In genomic region chr11:133082851-133083488, GRCh38 we compare ENCODE assay signal across 8 cellular contexts.
DNase-seq lines count a peak whose midpoint lies in the region; ATAC-seq, FAIRE-seq and TF ChIP-seq lines count a peak whose summit lies in the region.

No MANE protein-coding gene starts in this region.

- H3K27ac Mint-ChIP-seq in activated T-helper 17 cell treated with anti-CD3 and anti-CD28 coated beads, Interleukin-2, amount 50 U/mL, for 72 hours = no peak overlapping the region

- H3K4me1 ChIP-seq in A549 (no peaks in the 10 kb centered on the region), pancreas (peaks cover 0 to 4% (median 0%) of the 10 kb centered on the region in 3 donors)

- intact Hi-C loops in head of caudate nucleus (cut with DNase I) (loop anchor here (5.0 kb wide), 2 partner anchors 74 to 749 kb away; no protein-coding TSS in a partner anchor), pancreas (cut with DNase I) (no loop called here)

- peaks cover 0 to 35% (median 8%) of the 10 kb centered on the region in 4 donors for H3K27me3 ChIP-seq in pancreas

- FAIRE-seq in A549 (lab: Jason Lieb, UNC) = no peak
- FAIRE-seq in GM18507 (lab: Jason Lieb, UNC) = no peak
- no peak for FAIRE-seq in pancreas (lab: Jason Lieb, UNC)

- peak; percentile 11 to 27 for DNase-seq in A549 (ENCODE audit: low read depth in 1 of 2, low spot score in 1 of 2)
- DNase-seq in GM18507 (ENCODE audit: extremely low spot score, insufficient read length, low read depth) = peak; percentile 57
- DNase-seq in NCI-H345 treated with DMSO at 0.1 percent for 48 hours (lab: John Stamatoyannopoulos, UW; ENCODE audit: unreplicated experiment) = peak; percentile 52
- DNase-seq in head of caudate nucleus = peak; percentile 22 to 88 (median 75)
- DNase-seq in pancreas = peak; percentile 38 to 93 (median 78)
- no peak for DNase-seq in HPDE6-E6E7 (ENCODE audit: extremely low spot score)

- H3K36me3 ChIP-seq in pancreas = no peaks in the 10 kb centered on the region

- CTCF ChIA-PET in A549 (lab: Yijun Ruan, JAX) = interaction anchor here (0.6 to 2.5 kb wide), 7 partner anchors 9 to 754 kb away, joined by 3 to 12 read pairs (median 3); no protein-coding TSS in a partner anchor

- POLR2A ChIA-PET in A549 (lab: Yijun Ruan, JAX) = no interaction called here

- H3K27ac ChIP-seq in A549 = no peak overlapping the region
- no peak overlapping the region for H3K27ac ChIP-seq in pancreas

- WGBS in A549 (ENCODE audit: missing lambda C conversion rate) = no CpG with 5 or more reads among the region's 71 CpGs
- WGBS in pancreas, 2 donors = 2% methylated on average over 38 to 71 of the region's 71 CpGs

- TF ChIP-seq RAD21 in A549 (conservative IDR thresholded peaks at IDR 0.05 in 1 of 2, IDR thresholded peaks at IDR 0.05 in 1 of 2) = peak; percentile 5 to 29; a peak in 1 of 5 replicates

- H3K4me1 Mint-ChIP-seq in activated T-helper 17 cell treated with anti-CD3 and anti-CD28 coated beads, Interleukin-2, amount 50 U/mL, for 72 hours = no peaks in the 10 kb centered on the region

- H3K27me3 Mint-ChIP-seq in activated T-helper 17 cell treated with anti-CD3 and anti-CD28 coated beads, Interleukin-2, amount 50 U/mL, for 72 hours = peaks cover 34% of the 10 kb centered on the region

- H3K4me2 ChIP-seq in A549 = peak overlapping the region; percentile 68

- H3K9me3 ChIP-seq in A549 (no peaks in the 10 kb centered on the region), pancreas (no peaks in the 10 kb centered on the region)

- TF ChIP-seq EP300 in A549 (IDR thresholded peaks at IDR 0.05) = no peak

- H3K4me3 ChIP-seq in A549 = no peak overlapping the region
- peak overlapping the region in 3 of 4 donors; percentile 7 to 36 (median 25) for H3K4me3 ChIP-seq in pancreas

- TF ChIP-seq POLR2A in A549 (IDR thresholded peaks at IDR 0.05; ENCODE audit: low read length) = no peak

- H3K36me3 Mint-ChIP-seq in activated T-helper 17 cell treated with anti-CD3 and anti-CD28 coated beads, Interleukin-2, amount 50 U/mL, for 72 hours (ENCODE audit: low read depth) = no peaks in the 10 kb centered on the region

- TF ChIP-seq CTCF in A549 (IDR thresholded peaks at IDR 0.05) (peak; percentile 69), pancreas (IDR thresholded peaks at IDR 0.05) (peak; percentile 73 to 94 (median 80))

- ATAC-seq in A549 (peak; percentile 65 to 94), HG02943 (IDR thresholded peaks at IDR 0.05; ENCODE audit: low read depth, unreplicated experiment) (peak; percentile 92), pancreas (peak; percentile 97 to 99 (median 99))
- peak; percentile 94 for ATAC-seq in activated T-helper 17 cell treated with anti-CD3 and anti-CD28 coated beads, Interleukin-2, amount 50 U/mL, for 72 hours (replicated peaks)

- H3K9me3 Mint-ChIP-seq in activated T-helper 17 cell treated with anti-CD3 and anti-CD28 coated beads, Interleukin-2, amount 50 U/mL, for 72 hours = no peaks in the 10 kb centered on the region

- peak overlapping the region; percentile 33 for H3K4me3 Mint-ChIP-seq in activated T-helper 17 cell treated with anti-CD3 and anti-CD28 coated beads, Interleukin-2, amount 50 U/mL, for 72 hours

TF ChIP-seq in A549, 52 proteins besides CTCF, POLR2A, EP300 and RAD21:
- TF ChIP-seq SMC3 (IDR thresholded peaks at IDR 0.05) (peak; percentile 62), POLR2AphosphoS2 (conservative IDR thresholded peaks at IDR 0.05; ENCODE audit: low read length) (no peak)
TF ChIP-seq in A549: peak in this region for 1.
